8 cellular contexts compared by ENCODE assay signal in genomic region chr1:197199923-197200467, GRCh38. TPM values are rescaled to one million over a fixed set of nuclear protein-coding genes. Genes with fewer than 3 reads are reported as not detected.
DNase-seq lines count a peak whose midpoint lies in the region; ATAC-seq, FAIRE-seq and TF ChIP-seq lines count a peak whose summit lies in the region.

No MANE protein-coding gene starts in this region.

- SMC1A ChIA-PET in GM12878 (lab: Charles Lee; ENCODE audit: uncharacterized antibody, unreplicated experiment), result interaction anchor here (0.6 to 1.1 kb wide), 2 partner anchors 18 to 478 kb away, joined by 3 read pairs; no protein-coding TSS in a partner anchor

- POLR2A ChIA-PET in GM12878 (lab: Charles Lee), result interaction anchor here (1.4 kb wide), 1 partner anchor 21 kb away, joined by 3 read pairs; no protein-coding TSS in a partner anchor

- H3K4me1 ChIP-seq in HUES6 (ENCODE audit: control insufficient read depth, insufficient read depth, low read length) (peaks cover 18% of the 10 kb centered on the region), GM12878 (ENCODE audit: control insufficient read depth, insufficient read depth, low read length) (no peaks in the 10 kb centered on the region), mononuclear cell (ENCODE audit: insufficient read depth, low read length) (peaks cover 27% of the 10 kb centered on the region)

- no peak for FAIRE-seq in GM12878 (lab: Jason Lieb, UNC)

- CTCF ChIA-PET in GM12878 (lab: Yijun Ruan, JAX), result interaction anchor here (0.8 to 1.0 kb wide), 2 partner anchors 18 to 157 kb away, joined by 4 read pairs; no protein-coding TSS in a partner anchor

- no peaks in the 10 kb centered on the region for H4K20me1 ChIP-seq in GM12878 (ENCODE audit: control insufficient read depth, insufficient read depth)

- peak overlapping the region; percentile 64 for H3K4me2 ChIP-seq in GM12878 (ENCODE audit: control insufficient read depth, insufficient read depth)

- H3K9ac ChIP-seq in HUES6 (ENCODE audit: low read length), result peak overlapping the region; percentile 84
- H3K9ac ChIP-seq in GM12878 (ENCODE audit: control insufficient read depth, insufficient read depth, low read length), result peak overlapping the region; percentile 97; the same call in 1 of the 2 replicates

- in situ Hi-C loops in GM12878 (cut with MboI) (no loop called here), GM13976 (cut with MboI; ENCODE audit: low sequenced_read_pairs, unreplicated experiment) (no loop called here)

- TF ChIP-seq EP300 in GM12878 (IDR thresholded peaks at IDR 0.05; ENCODE audit: borderline replicate concordance in 1 of 2, control insufficient read depth in 1 of 2, low read depth in 2 of 2, low read length in 2 of 2), result no peak

- H3K36me3 ChIP-seq in HUES6 (ENCODE audit: control insufficient read depth, insufficient read depth, low read length), result no peaks in the 10 kb centered on the region
- no peaks in the 10 kb centered on the region for H3K36me3 ChIP-seq in GM12878 (ENCODE audit: control insufficient read depth in 2 of 2, insufficient read depth in 2 of 2, low read length in 1 of 2)

- BruUV-seq in GM12878 (replicated peaks; lab: Mats Ljungman, UMichigan), result TSS peak; percentile 46

- peak overlapping the region; percentile 90 for H3K4me3 ChIP-seq in HUES6 (ENCODE audit: low read depth, low read length)
- H3K4me3 ChIP-seq in GM12878, result peak overlapping the region; percentile 69
- peak overlapping the region; percentile 96 for H3K4me3 ChIP-seq in mononuclear cell (ENCODE audit: low read length)

- no peaks in the 10 kb centered on the region for H3K9me3 ChIP-seq in HUES6 (ENCODE audit: control insufficient read depth, insufficient read depth, low read depth, low read length)
- no peaks in the 10 kb centered on the region for H3K9me3 ChIP-seq in GM12878 (replicated peaks; ENCODE audit: control insufficient read depth, insufficient read depth, low read length)
- no peaks in the 10 kb centered on the region for H3K9me3 ChIP-seq in mononuclear cell (ENCODE audit: low read depth, low read length)

- peaks cover 34% of the 10 kb centered on the region for H3K79me2 ChIP-seq in GM12878 (ENCODE audit: control insufficient read depth, insufficient read depth, low read length)

- RAD21 ChIA-PET in GM12878 (lab: Charles Lee; ENCODE audit: unreplicated experiment), result no interaction called here

- H3K27ac ChIP-seq in HUES6 (ENCODE audit: low read depth, low read length) (no peak overlapping the region), GM12878 (ENCODE audit: control insufficient read depth, insufficient read depth) (no peak overlapping the region)

- TF ChIP-seq RAD21 in GM12878 (IDR thresholded peaks at IDR 0.05; ENCODE audit: insufficient read depth, low read depth, low read length), result no peak

- 88% methylated on average over 5 of the region's 5 CpGs for WGBS in GM12878 (ENCODE audit: insufficient coverage, insufficient replicate concordance, low lambda C conversion rate, missing lambda C conversion rate)

- TF ChIP-seq POLR2A in GM12878 (IDR thresholded peaks at IDR 0.05; ENCODE audit: low read depth, low read length), result no peak

- TF ChIP-seq CTCF in GM12878 (IDR thresholded peaks at IDR 0.05 in 2 of 3, conservative IDR thresholded peaks at IDR 0.05 in 1 of 3; ENCODE audit: control insufficient read depth in 2 of 3, extremely low read depth in 1 of 3, insufficient read depth in 1 of 3, low read depth in 3 of 3, low read length in 3 of 3) (no peak), GM13976 (IDR thresholded peaks at IDR 0.05; ENCODE audit: borderline replicate concordance, control extremely low read depth, extremely low read depth, insufficient read depth, missing control alignments) (no peak)

- no peaks in the 10 kb centered on the region for H3K27me3 ChIP-seq in HUES6 (ENCODE audit: control insufficient read depth, insufficient read depth, low read length)
- H3K27me3 ChIP-seq in GM12878 (replicated peaks in 1 of 2; ENCODE audit: control insufficient read depth in 2 of 2, insufficient read depth in 2 of 2, low read length in 1 of 2), result no peaks in the 10 kb centered on the region
- no peaks in the 10 kb centered on the region for H3K27me3 ChIP-seq in mononuclear cell (ENCODE audit: insufficient read depth, low read length)

- DNase-seq in CD1c-positive myeloid dendritic cell (ENCODE audit: extremely low spot score), result peak; percentile 23
- DNase-seq in GM12878 (ENCODE audit: low read depth, low spot score), result no peak
- no peak for DNase-seq in HCEC 1CT
- DNase-seq in NCI-H1694 treated with DMSO at 0.1 percent for 48 hours (lab: John Stamatoyannopoulos, UW), result no peak
- DNase-seq in GM13976 (ENCODE audit: low spot score), result no peak
- DNase-seq in LoVo (ENCODE audit: low spot score), result no peak

- peak overlapping the region; percentile 26; the same call in 1 of the 2 replicates for H2AFZ ChIP-seq in GM12878 (ENCODE audit: control insufficient read depth, low read depth, low read length)

- intact Hi-C loops in GM12878 (cut with micrococcal nuclease; ENCODE audit: unreplicated experiment), result no loop called here

- ATAC-seq in GM12878, result no peak; the same call in 1 of the 3 replicates

TF ChIP-seq in GM12878, 131 proteins besides CTCF, POLR2A, EP300 and RAD21:
- no peak for TF ChIP-seq ZNF207 (IDR thresholded peaks at IDR 0.05; ENCODE audit: borderline replicate concordance)
- no peak for TF ChIP-seq TCF3 (IDR thresholded peaks at IDR 0.05; ENCODE audit: borderline replicate concordance, insufficient read depth, low read depth, low read length)
- no peak for TF ChIP-seq CHD2 (IDR thresholded peaks at IDR 0.05; ENCODE audit: borderline replicate concordance, low read depth, low read length)
- TF ChIP-seq MLLT1 (IDR thresholded peaks at IDR 0.05), result peak; percentile 94
- TF ChIP-seq PML (IDR thresholded peaks at IDR 0.05; ENCODE audit: low read length), result no peak

RNA-seq across cellular contexts. Expression of gene ZBTB41, which starts 1.1 kb away (rescaled TPM):
- total RNA-seq in GM12878 (2013; cell fraction: nucleolus; rRNA removed), result 19.2 and 20.0 TPM in 2 replicates
- total RNA-seq in GM12878 (2014; rRNA removed) (2.5 and 3.4 TPM in 2 replicates), GM12878 (2014; rRNA removed; fragmentation: Illumina TruSeq; extraction: Trizol) (4.2 and 4.8 TPM in 2 replicates), GM12878 (2021) (3.7 and 3.9 TPM in 2 replicates), mononuclear cell (12.1 TPM)
- 0.85 TPM for polyA plus RNA-seq in GM12878 (2011; ENCODE audit: low read depth)
- polyA plus RNA-seq in GM12878 (2011; rRNA removed) (4.2 and 7.7 TPM in 2 replicates), GM12878 (2014; fragmentation: Illumina TruSeq; extraction: Trizol) (2.5 and 3.7 TPM in 2 replicates), GM12878 (2014; fragmentation: Nextera tagmentation; extraction: Ambion mirVana) (1 to 10 TPM in 1 of 2 experiments, under 1 TPM in 1; 0.91 to 1.2 TPM), GM12878 (2014; rRNA removed) (1.2 TPM in 2 replicates), GM12878 (2016; fragmentation: Nextera tagmentation; extraction: Ambion mirVana) (1 to 10 TPM; 2.0 to 2.2 TPM)
- polyA plus RNA-seq in GM12878 (2011; cell fraction: cytosol; rRNA removed), result 1.1 and 1.7 TPM in 2 replicates
- polyA plus RNA-seq in GM12878 (2011; cell fraction: nucleus; rRNA removed), result 3.6 and 4.0 TPM in 2 replicates
- 1.6 and 2.4 TPM in 2 replicates for polyA plus RNA-seq in GM12878 (2012)
- polyA minus RNA-seq in GM12878 (2011; rRNA and poly(A)+ RNA removed), result 8.9 and 12.7 TPM in 2 replicates
- 3.5 and 4.8 TPM in 2 replicates for polyA minus RNA-seq in GM12878 (2011; cell fraction: cytosol; rRNA and poly(A)+ RNA removed)
- polyA minus RNA-seq in GM12878 (2011; cell fraction: nucleus; rRNA and poly(A)+ RNA removed), result 8.0 and 9.1 TPM in 2 replicates

RNA-seq across cellular contexts. Expression of gene ASPM, which starts 53.5 kb away (rescaled TPM):
- total RNA-seq in GM12878 (2013; cell fraction: nucleolus; rRNA removed), result 63.9 and 69.3 TPM in 2 replicates
- total RNA-seq in GM12878 (2014; rRNA removed) (43.8 and 50.5 TPM in 2 replicates), GM12878 (2014; rRNA removed; fragmentation: Illumina TruSeq; extraction: Trizol) (54.9 and 55.4 TPM in 2 replicates), GM12878 (2021) (36.4 and 36.9 TPM in 2 replicates), mononuclear cell (0.84 TPM)
- polyA plus RNA-seq in GM12878 (2011; ENCODE audit: low read depth), result 5.3 TPM
- polyA plus RNA-seq in GM12878 (2011; rRNA removed) (26.4 and 51.0 TPM in 2 replicates), GM12878 (2014; fragmentation: Illumina TruSeq; extraction: Trizol) (41.1 and 46.4 TPM in 2 replicates), GM12878 (2014; fragmentation: Nextera tagmentation; extraction: Ambion mirVana) (10 to 100 TPM; 16.2 to 16.4 TPM), GM12878 (2014; rRNA removed) (21.1 and 24.8 TPM in 2 replicates), GM12878 (2016; fragmentation: Nextera tagmentation; extraction: Ambion mirVana) (10 to 100 TPM; 25.8 to 26.3 TPM)
- polyA plus RNA-seq in GM12878 (2011; cell fraction: cytosol; rRNA removed), result 7.0 and 8.0 TPM in 2 replicates
- polyA plus RNA-seq in GM12878 (2011; cell fraction: nucleus; rRNA removed), result 38.3 and 53.2 TPM in 2 replicates
- 9.7 and 15.1 TPM in 2 replicates for polyA plus RNA-seq in GM12878 (2012)
- 28.2 and 34.5 TPM in 2 replicates for polyA minus RNA-seq in GM12878 (2011; rRNA and poly(A)+ RNA removed)
- polyA minus RNA-seq in GM12878 (2011; cell fraction: cytosol; rRNA and poly(A)+ RNA removed), result 12.3 and 18.1 TPM in 2 replicates
- polyA minus RNA-seq in GM12878 (2011; cell fraction: nucleus; rRNA and poly(A)+ RNA removed), result 39.3 and 54.2 TPM in 2 replicates

Comparison
In these comparisons a context has a peak if more than half of its experiments do, and no peak if none do; other contexts are left out.
1. RNA of gene ASPM, which starts 53.5 kb away (total RNA-seq): 36.4 to 69.3 TPM in GM12878; 0.84 TPM in mononuclear cell (single experiment); every median in the first group is over 10 times any median in the second.
2. Peak in every context shown above with its lines, with median percentiles within 50 percentile points of each other: H3K4me3 ChIP-seq.